Comparison of ENCODE assay signal across 1 cellular context in genomic region chr6:4647414-4648365, GRCh38.
TF ChIP-seq lines count a peak whose summit lies in the region.

No MANE protein-coding gene starts in this region.

TF ChIP-seq in HEK293, 187 proteins besides CTCF, POLR2A, EP300 and RAD21 (continued from another document):
- no peak for TF ChIP-seq AEBP2 (tag by site-specific recombination; IDR thresholded peaks at IDR 0.05; ENCODE audit: borderline replicate concordance)
